29 cellular contexts compared by ENCODE assay signal in genomic region chr3:94146455-94146854, GRCh38.
DNase-seq lines count a peak whose midpoint lies in the region; ATAC-seq, FAIRE-seq and TF ChIP-seq lines count a peak whose summit lies in the region.
"Had no signal": no experiment of that assay in that cellular context is flagged by ENCODE, and none has a peak within 500 bp of the region (broad histone marks: within the 10 kb centered on the region; RNA-seq: fewer than 3 reads in every experiment).

No MANE protein-coding gene starts in this region.

- no peaks in the 10 kb centered on the region for H3K36me3 ChIP-seq in pancreas
- H3K36me3 ChIP-seq: sigmoid colon, WERI-Rb-1 had no signal

- no peaks in the 10 kb centered on the region for H3K9me3 ChIP-seq in pancreas
- H3K9me3 ChIP-seq: Caco-2, sigmoid colon had no signal

- DNase-seq in DMS 273 (lab: John Stamatoyannopoulos, UW; ENCODE audit: unreplicated experiment) (peak; percentile 19), DMS 273 treated with DMSO at 0.1 percent for 48 hours (lab: John Stamatoyannopoulos, UW) (no peak), RKO (ENCODE audit: low spot score) (peak; percentile 59), epithelial cell of esophagus (ENCODE audit: low read depth) (peak; percentile 84), pancreas (peak in 4 of 6 donors; percentile 30 to 64 (median 43)), NCI-H2171 treated with DMSO at 0.1 percent for 48 hours (lab: John Stamatoyannopoulos, UW) (no peak), NCI-H187 treated with DMSO at 0.1 percent for 48 hours (lab: John Stamatoyannopoulos, UW) (no peak)
- DNase-seq: activated CD4-positive, alpha-beta T cell treated with anti-CD3 and anti-CD28 coated beads for 48 hours; activated CD8-positive, alpha-beta memory T cell treated with anti-CD3 and anti-CD28 coated beads for 24 hours; Caco-2; DMS79 treated with DMSO at 0.1 percent for 48 hours; HFFc6; left colon; NCI-H1092 treated with DMSO at 0.1 percent for 48 hours; NCI-H187; NCI-H345; RPMI8226; sigmoid colon; stimulated activated CD4-positive, alpha-beta T cell treated with anti-CD3 and anti-CD28 coated beads, Interleukin-12 subunit alpha, Interleukin-12 subunit beta, amount 100 ng/mL, for 4 hours; stimulated activated CD4-positive, alpha-beta T cell treated with anti-CD3 and anti-CD28 coated beads, Interleukin-2, amount 100 ng/mL, for 48 hours; stimulated activated naive CD8-positive, alpha-beta T cell treated with anti-CD3 and anti-CD28 coated beads, Interleukin-15, amount 100 ng/mL, for 72 hours; T1000; WERI-Rb-1 had no signal

- WGBS in pancreas, 2 donors = 45 to 51% methylated on average over 4 of the region's 4 CpGs

- no peak overlapping the region for H3K27ac ChIP-seq in pancreas
- H3K27ac ChIP-seq: 22Rv1, C4-2B, parathyroid adenoma, sigmoid colon, WERI-Rb-1 had no signal

- TF ChIP-seq CTCF in epithelial cell of esophagus (IDR thresholded peaks at IDR 0.05; ENCODE audit: insufficient read depth, low read depth, low read length, missing control alignments) = no peak
- no peak for TF ChIP-seq CTCF in pancreas (IDR thresholded peaks at IDR 0.05)

- H3K27me3 ChIP-seq in pancreas = no peaks in the 10 kb centered on the region
- H3K27me3 ChIP-seq: sigmoid colon had no signal

- FAIRE-seq in pancreas (lab: Jason Lieb, UNC) = no peak
- FAIRE-seq: urothelium cell line had no signal

- ATAC-seq in pancreas = peak; percentile 79 to 93 (median 83)
- ATAC-seq in GM18868 (IDR thresholded peaks at IDR 0.05; ENCODE audit: unreplicated experiment) = no peak
- ATAC-seq: esophagus mucosa; left colon; stimulated activated naive CD8-positive, alpha-beta T cell treated with anti-CD3 and anti-CD28 coated beads, Interleukin-15, amount 100 ng/mL, for 72 hours had no signal

- H3K4me1 ChIP-seq in pancreas = no peaks in the 10 kb centered on the region
- H3K4me1 ChIP-seq: Caco-2, parathyroid adenoma, sigmoid colon had no signal

- H3K4me3 ChIP-seq in epithelial cell of esophagus (ENCODE audit: low read length) (no peak overlapping the region), pancreas (no peak overlapping the region)
- H3K4me3 ChIP-seq: sigmoid colon had no signal

- intact Hi-C loops in pancreas (cut with DNase I) = no loop called here

Comparison
In these comparisons a context has a peak if more than half of its experiments do, and no peak if none do; other contexts are left out.
1. DNase-seq: peak in DMS 273 (single experiment), RKO (single experiment), epithelial cell of esophagus (single experiment) and pancreas (4 of 6); none in DMS 273 treated with DMSO at 0.1 percent for 48 hours (single experiment), NCI-H2171 treated with DMSO at 0.1 percent for 48 hours (single experiment) and NCI-H187 treated with DMSO at 0.1 percent for 48 hours (single experiment).